ENCODE assay signal across 8 cellular contexts in the genomic region with DNA sequence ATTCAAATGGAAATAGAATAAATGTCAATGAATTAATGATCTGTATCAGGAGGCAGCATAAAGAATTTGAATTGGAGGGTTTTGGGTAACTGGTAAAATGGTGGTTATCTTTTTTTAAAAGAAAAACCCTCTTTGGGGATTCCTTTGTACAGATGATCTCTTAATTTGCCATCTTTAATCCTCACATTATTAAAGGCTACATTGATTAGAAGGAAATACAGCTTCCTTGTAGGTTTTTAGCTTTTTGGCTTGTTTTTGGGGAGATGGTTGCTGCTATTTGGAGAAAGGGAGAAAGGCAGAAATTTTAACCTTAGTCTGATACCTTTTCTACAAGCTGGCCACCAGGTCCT. TPM values are rescaled to one million over a fixed set of nuclear protein-coding genes. Genes with fewer than 3 reads are reported as not detected.
DNase-seq lines count a peak whose midpoint lies in the region; ATAC-seq and TF ChIP-seq lines count a peak whose summit lies in the region.

No MANE protein-coding gene starts in this region.

- H3K36me3 Mint-ChIP-seq in brain: no peaks in the 10 kb centered on the region

- H3K27ac ChIP-seq in heart left ventricle (peak overlapping the region in 11 of 12 donors; percentile 85 to 95 (median 89)), uterus (peak overlapping the region; percentile 86 to 87)

- peaks cover 0 to 7% (median 2%) of the 10 kb centered on the region in 5 experiments for H3K9me3 Mint-ChIP-seq in brain

- peak overlapping the region; percentile 95 to 99 (median 98) for H3K27ac Mint-ChIP-seq in brain

- ATAC-seq in heart left ventricle: no peak
- ATAC-seq in Right ventricle myocardium inferior: no peak
- ATAC-seq in GM19467 (IDR thresholded peaks at IDR 0.05; ENCODE audit: unreplicated experiment): no peak
- no peak for ATAC-seq in HG02678 (IDR thresholded peaks at IDR 0.05; ENCODE audit: unreplicated experiment)

- H3K4me1 Mint-ChIP-seq in brain: peaks cover 61% of the 10 kb centered on the region

- no peaks in the 10 kb centered on the region for H3K36me3 ChIP-seq in heart left ventricle
- no peaks in the 10 kb centered on the region for H3K36me3 ChIP-seq in uterus

- peaks cover 10% of the 10 kb centered on the region for H3K27me3 Mint-ChIP-seq in brain

- no peaks in the 10 kb centered on the region for H3K9me3 ChIP-seq in heart left ventricle
- no peaks in the 10 kb centered on the region for H3K9me3 ChIP-seq in mononuclear cell (ENCODE audit: low read depth, low read length)
- no peaks in the 10 kb centered on the region for H3K9me3 ChIP-seq in uterus

- H3K27me3 ChIP-seq in heart left ventricle (no peaks in the 10 kb centered on the region), mononuclear cell (ENCODE audit: insufficient read depth, low read length) (no peaks in the 10 kb centered on the region), uterus (no peaks in the 10 kb centered on the region)

- TF ChIP-seq CTCF in heart left ventricle (IDR thresholded peaks at IDR 0.05) (no peak), brain (conservative IDR thresholded peaks at IDR 0.05) (no peak), uterus (IDR thresholded peaks at IDR 0.05) (no peak), GM13977 (IDR thresholded peaks at IDR 0.05; ENCODE audit: extremely low read depth, insufficient read depth, missing control alignments) (no peak)

- no peak for DNase-seq in heart left ventricle
- no peak for DNase-seq in Right ventricle myocardium inferior (ENCODE audit: missing footprints)
- no peak for DNase-seq in uterus
- DNase-seq in GM13977 (ENCODE audit: low spot score): no peak

- H3K4me3 Mint-ChIP-seq in brain: peak overlapping the region; percentile 90 to 99 (median 98)

- H3K4me1 ChIP-seq in heart left ventricle (peaks cover 0 to 71% (median 31%) of the 10 kb centered on the region in 12 donors), mononuclear cell (ENCODE audit: insufficient read depth, low read length) (peaks cover 79% of the 10 kb centered on the region), uterus (no peaks in the 10 kb centered on the region)

- in situ Hi-C loops in GM13977 (cut with MboI; ENCODE audit: low pct_unique_long_range_greater_than_20kb, low sequenced_read_pairs, unreplicated experiment): no loop called here

- intact Hi-C loops in heart left ventricle (cut with DNase I): loop anchor here in 8 of 10 donors (2.0 to 10.0 kb wide), 8 partner anchors 37 to 200 kb away; a partner anchor contains a TSS
- intact Hi-C loops in Right ventricle myocardium inferior (cut with DNase I): loop anchor here (2.0 to 5.0 kb wide), 2 partner anchors 42 to 98 kb away; no protein-coding TSS in a partner anchor
- intact Hi-C loops in uterus (cut with DNase I; ENCODE audit: low total_unique reads): no loop called here

- TF ChIP-seq POLR2A in heart left ventricle (IDR thresholded peaks at IDR 0.05) (no peak), uterus (IDR thresholded peaks at IDR 0.05) (no peak)

- H3K4me3 ChIP-seq in heart left ventricle (peak overlapping the region in 11 of 12 donors; percentile 66 to 96 (median 92)), mononuclear cell (ENCODE audit: low read length) (peak overlapping the region; percentile 96), uterus (peak overlapping the region; percentile 63 to 75)

RNA-seq across cellular contexts. Expression of a gene that starts 0.6 kb away (rescaled TPM):
- total RNA-seq in heart left ventricle (100 to 1,000 TPM in 8 of 9 donors, 10 to 100 TPM in 1; 80.2 to 190 (median 137) TPM), Right ventricle myocardium inferior (112 TPM), mononuclear cell (87.4 TPM), uterus (10 to 100 TPM in 3 of 4 donors, 1 to 10 TPM in 1; 7.4 to 29.8 (median 21.7) TPM)
- polyA plus RNA-seq in heart left ventricle (100 to 1,000 TPM in 1 of 2 donors, 10 to 100 TPM in 1; 36.4 to 138 TPM), brain (ENCODE audit: insufficient read depth, low read depth, low replicate concordance) (93.5 TPM)
